Comparison of ENCODE assay signal across 9 cellular contexts in genomic region chr12:111767362-111768158, GRCh38. TPM values are rescaled to one million over a fixed set of nuclear protein-coding genes. Genes with fewer than 3 reads are reported as not detected.
DNase-seq lines count a peak whose midpoint lies in the region; ATAC-seq and TF ChIP-seq lines count a peak whose summit lies in the region.
"Had no signal": no experiment of that assay in that cellular context is flagged by ENCODE, and none has a peak within 500 bp of the region (broad histone marks: within the 10 kb centered on the region; RNA-seq: fewer than 3 reads in every experiment).

No MANE protein-coding gene starts in this region.

- H3K9me3 ChIP-seq in transverse colon, result no peaks in the 10 kb centered on the region

- H3K36me3 Mint-ChIP-seq in chondrocyte (ENCODE audit: low read depth), result no peaks in the 10 kb centered on the region

- TF ChIP-seq EP300 in transverse colon (IDR thresholded peaks at IDR 0.05; ENCODE audit: low read depth), result no peak

- H3K27me3 ChIP-seq in BJ (ENCODE audit: control insufficient read depth, insufficient read depth, low read length) (no peaks in the 10 kb centered on the region), transverse colon (no peaks in the 10 kb centered on the region)

- intact Hi-C loops in lower leg skin (cut with DNase I; ENCODE audit: low total_unique reads) (no loop called here), transverse colon (cut with DNase I; ENCODE audit: low total_unique reads) (no loop called here)

- peak overlapping the region; percentile 88 to 94 (median 92) for H3K27ac ChIP-seq in transverse colon
- H3K27ac ChIP-seq: HL-60 had no signal

- H3K27me3 Mint-ChIP-seq in chondrocyte (ENCODE audit: low read depth), result no peaks in the 10 kb centered on the region

- TF ChIP-seq CTCF in BJ (IDR thresholded peaks at IDR 0.05; ENCODE audit: insufficient read depth, low read depth, low read length) (no peak), chondrocyte (IDR thresholded peaks at IDR 0.05) (no peak), lower leg skin (IDR thresholded peaks at IDR 0.05) (no peak), transverse colon (IDR thresholded peaks at IDR 0.05) (no peak)

- peaks cover 17% of the 10 kb centered on the region for H3K4me1 Mint-ChIP-seq in chondrocyte (ENCODE audit: low read depth)

- POLR2A ChIA-PET in BJ (lab: Charles Lee), result no interaction called here

- peak overlapping the region; percentile 96 for H3K4me3 Mint-ChIP-seq in chondrocyte (ENCODE audit: unreplicated experiment)

- peak overlapping the region; percentile 73 for H3K4me3 ChIP-seq in BJ (ENCODE audit: low read depth, low read length)
- H3K4me3 ChIP-seq in lower leg skin (ENCODE audit: low read depth, poor library complexity, severe bottlenecking), result peak overlapping the region; percentile 71
- peak overlapping the region; percentile 47 to 87 (median 83) for H3K4me3 ChIP-seq in transverse colon

- no peak for TF ChIP-seq POLR2A in lower leg skin (IDR thresholded peaks at IDR 0.05)
- TF ChIP-seq POLR2A in transverse colon (IDR thresholded peaks at IDR 0.05), result no peak

- CTCF ChIA-PET in BJ (lab: Yijun Ruan, JAX), result interaction anchor here (1.9 to 2.1 kb wide), 2 partner anchors 14 to 46 kb away, joined by 8 to 9 read pairs; no protein-coding TSS in a partner anchor

- H3K9me3 Mint-ChIP-seq in chondrocyte (ENCODE audit: low read depth), result no peaks in the 10 kb centered on the region

- ATAC-seq in GM21825 (IDR thresholded peaks at IDR 0.05; ENCODE audit: unreplicated experiment) (no peak), HG03097 (IDR thresholded peaks at IDR 0.05; ENCODE audit: low FRiP score, unreplicated experiment) (no peak)

- H3K4me1 ChIP-seq in transverse colon, result peaks cover 19 to 58% (median 51%) of the 10 kb centered on the region in 4 donors

- peak overlapping the region; percentile 91 for H3K27ac Mint-ChIP-seq in chondrocyte (ENCODE audit: unreplicated experiment)

- no peak for DNase-seq in BJ (ENCODE audit: low read depth)
- peak; percentile 39 for DNase-seq in HuH-7 (ENCODE audit: low spot score)
- no peak for DNase-seq in chondrocyte (ENCODE audit: low spot score)
- DNase-seq in lower leg skin (ENCODE audit: low spot score in 2 of 2), result no peak
- peak; percentile 58 for DNase-seq in transverse colon
- no peak for DNase-seq in NOMO-1 treated with DMSO at 0.1 percent for 48 hours (lab: John Stamatoyannopoulos, UW; ENCODE audit: unreplicated experiment)

- in situ Hi-C loops in transverse colon (cut with MboI; ENCODE audit: low pct_ligation_motif_present in 1 of 4, low pct_unique_long_range_greater_than_20kb in 1 of 4, low sequenced_read_pairs in 3 of 4), result no loop called here

- H3K36me3 ChIP-seq in BJ (ENCODE audit: control insufficient read depth, insufficient read depth, low read length), result no peaks in the 10 kb centered on the region
- H3K36me3 ChIP-seq in transverse colon, result no peaks in the 10 kb centered on the region

- WGBS in lower leg skin, 2 donors, result 8 to 10% methylated on average over 18 of the region's 18 CpGs
- WGBS in transverse colon (ENCODE audit: low coverage in 1 of 2), 2 donors, result 0 to 21% methylated on average over 3 to 18 of the region's 18 CpGs

RNA-seq across cellular contexts. Expression of gene ALDH2, which starts 0.8 kb away (rescaled TPM):
- polyA plus RNA-seq in BJ (2011; rRNA removed), result 44.5 and 48.8 TPM in 2 replicates
- 22.3 and 25.7 TPM in 2 replicates for polyA minus RNA-seq in BJ (2011; rRNA and poly(A)+ RNA removed)
- total RNA-seq in chondrocyte, result 42.0 to 73.8 TPM (median 73.3 TPM) in 3 replicates
- 100 to 1,000 TPM; 151 to 179 (median 157) TPM for total RNA-seq in lower leg skin
- 100 to 1,000 TPM; 102 to 239 (median 162) TPM for total RNA-seq in transverse colon

Comparison
In these comparisons a context has a peak if more than half of its experiments do, and no peak if none do; other contexts are left out.
1. DNase-seq: peak in HuH-7 (single experiment) and transverse colon (single experiment); none in BJ (single experiment), chondrocyte (single experiment), lower leg skin (0 of 2) and NOMO-1 treated with DMSO at 0.1 percent for 48 hours (single experiment).
2. Peak in every context shown above with its lines, with median percentiles within 50 percentile points of each other: H3K4me3 ChIP-seq.